ENCODE assay signal across 8 cellular contexts in the genomic region with DNA sequence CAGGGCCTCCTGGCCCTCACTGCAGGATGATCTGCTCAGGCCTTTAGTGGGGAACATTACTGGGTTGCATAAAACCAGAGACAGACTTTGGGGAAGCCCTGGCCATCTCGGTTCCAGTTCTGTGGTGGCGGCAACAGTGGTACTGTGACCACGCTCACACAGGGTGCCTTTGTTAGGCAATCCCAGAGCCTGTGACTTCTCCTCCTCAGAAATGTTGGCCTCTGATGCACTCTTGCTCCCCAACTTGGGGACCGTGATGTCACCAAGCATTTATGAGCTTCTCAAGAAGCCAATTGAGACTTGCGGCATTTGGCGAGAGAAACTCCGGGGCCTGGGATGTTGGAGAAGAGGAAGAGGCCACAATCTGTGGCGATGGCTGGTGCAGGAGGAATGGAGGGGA.
DNase-seq lines count a peak whose midpoint lies in the region; ATAC-seq and TF ChIP-seq lines count a peak whose summit lies in the region.

No MANE protein-coding gene starts in this region.

- H3K4me1 ChIP-seq in NT2/D1 (ENCODE audit: insufficient read depth, insufficient read length) (peaks cover 12% of the 10 kb centered on the region), mucosa of rectum (ENCODE audit: control insufficient read depth in 2 of 2, insufficient read depth in 2 of 2, low read length in 2 of 2) (peaks cover 42 to 51% of the 10 kb centered on the region in 2 donors), thyroid gland (peaks cover 42 to 49% of the 10 kb centered on the region in 2 donors)

- H3K36me3 ChIP-seq in NT2/D1 (ENCODE audit: insufficient read depth, insufficient read length, low read length) (no peaks in the 10 kb centered on the region), mucosa of rectum (ENCODE audit: control insufficient read depth in 2 of 2, insufficient read depth in 2 of 2, low read length in 2 of 2) (no peaks in the 10 kb centered on the region), thyroid gland (no peaks in the 10 kb centered on the region)

- H3K9me3 ChIP-seq in NT2/D1 (ENCODE audit: insufficient read depth, low read length) (no peaks in the 10 kb centered on the region), mucosa of rectum (ENCODE audit: control insufficient read depth in 2 of 2, low read length in 2 of 2) (no peaks in the 10 kb centered on the region), thyroid gland (no peaks in the 10 kb centered on the region)

- H3K27ac ChIP-seq in dorsolateral prefrontal cortex (peak overlapping the region; percentile 41 to 97 (median 92)), mucosa of rectum (ENCODE audit: low read depth in 2 of 2, low read length in 2 of 2) (peak overlapping the region; percentile 45 to 61), thyroid gland (peak overlapping the region; percentile 69 to 95 (median 79))

- H3K4me3 ChIP-seq in NT2/D1 (ENCODE audit: insufficient read length, low read depth) (no peak overlapping the region), dorsolateral prefrontal cortex (peak overlapping the region in 10 of 59 donors; percentile 2 to 28 (median 16)), mucosa of rectum (ENCODE audit: low read length in 2 of 2) (no peak overlapping the region), thyroid gland (replicated peaks in 1 of 3) (no peak overlapping the region)

- intact Hi-C loops in dorsolateral prefrontal cortex (cut with DNase I) = loop anchor here in 1 of 2 donors (5.0 kb wide), 1 partner anchor 80 kb away; a partner anchor contains a TSS
- intact Hi-C loops in thyroid gland (cut with DNase I) = no loop called here

- ATAC-seq in GM18870 (IDR thresholded peaks at IDR 0.05; ENCODE audit: unreplicated experiment) (no peak), HG02763 (IDR thresholded peaks at IDR 0.05; ENCODE audit: unreplicated experiment) (no peak)

- TF ChIP-seq CTCF in dorsolateral prefrontal cortex (IDR thresholded peaks at IDR 0.05 in 54 of 56, conservative IDR thresholded peaks at IDR 0.05 in 2 of 56; ENCODE audit: low read depth in 1 of 56, partially characterized antibody in 56 of 56) (peak in 1 of 56 donors; percentile 21), thyroid gland (IDR thresholded peaks at IDR 0.05) (no peak)

- H3K27me3 ChIP-seq in NT2/D1 (ENCODE audit: insufficient read depth, insufficient read length) (no peaks in the 10 kb centered on the region), dorsolateral prefrontal cortex (no peaks in the 10 kb centered on the region), mucosa of rectum (ENCODE audit: control insufficient read depth in 2 of 2, insufficient read depth in 2 of 2, low read length in 2 of 2) (no peaks in the 10 kb centered on the region), thyroid gland (no peaks in the 10 kb centered on the region)

- DNase-seq in NT2/D1 (ENCODE audit: low read depth, low spot score) (no peak), dorsolateral prefrontal cortex (peak in 7 of 10 donors; percentile 41 to 68 (median 61)), thyroid gland (peak; percentile 14 to 18), NCI-H1048 (lab: John Stamatoyannopoulos, UW) (no peak), iPS-NIHi11 (ENCODE audit: low spot score) (no peak)

- no peak for TF ChIP-seq POLR2A in thyroid gland (IDR thresholded peaks at IDR 0.05)

- WGBS in thyroid gland, 2 donors = 79 to 82% methylated on average over 5 to 8 of the region's 8 CpGs

- H3K9ac ChIP-seq in NT2/D1 (ENCODE audit: insufficient read length, low read depth) = peak overlapping the region; percentile 21
- H3K9ac ChIP-seq in mucosa of rectum (ENCODE audit: low read depth in 1 of 2, low read length in 2 of 2) = no peak overlapping the region

Comparison
In these comparisons a context has a peak if more than half of its experiments do, and no peak if none do; other contexts are left out.
1. DNase-seq: peak in dorsolateral prefrontal cortex (7 of 10) and thyroid gland (2 of 2); none in NT2/D1 (single experiment), NCI-H1048 (single experiment) and iPS-NIHi11 (single experiment).
2. Peak in every context shown above with its lines, with median percentiles within 50 percentile points of each other: H3K27ac ChIP-seq.